In genomic region chr6:169326067-169326799, GRCh38 we compare ENCODE assay signal across 9 cellular contexts.
DNase-seq lines count a peak whose midpoint lies in the region; ATAC-seq and TF ChIP-seq lines count a peak whose summit lies in the region.
"Had no signal": no experiment of that assay in that cellular context is flagged by ENCODE, and none has a peak within 500 bp of the region (broad histone marks: within the 10 kb centered on the region; RNA-seq: fewer than 3 reads in every experiment).

No MANE protein-coding gene starts in this region.

- H3K4me1 Mint-ChIP-seq in endothelial cell (ENCODE audit: unreplicated experiment), result peaks cover 9% of the 10 kb centered on the region
- H3K4me1 Mint-ChIP-seq in type B pancreatic cell (ENCODE audit: unreplicated experiment), result no peaks in the 10 kb centered on the region
- peaks cover 0 to 5% (median 0%) of the 10 kb centered on the region in 3 donors for H3K4me1 Mint-ChIP-seq in T-cell
- no peaks in the 10 kb centered on the region for H3K4me1 Mint-ChIP-seq in activated CD4-positive, alpha-beta memory T cell treated with anti-CD3 and anti-CD28 coated beads for 36 hours (ENCODE audit: low read depth)

- H3K9me3 Mint-ChIP-seq in endothelial cell (ENCODE audit: unreplicated experiment), result no peaks in the 10 kb centered on the region
- no peaks in the 10 kb centered on the region for H3K9me3 Mint-ChIP-seq in type B pancreatic cell
- peaks cover 0 to 9% (median 0%) of the 10 kb centered on the region in 3 donors for H3K9me3 Mint-ChIP-seq in T-cell
- no peaks in the 10 kb centered on the region for H3K9me3 Mint-ChIP-seq in activated CD4-positive, alpha-beta memory T cell treated with anti-CD3 and anti-CD28 coated beads for 36 hours

- no peak for ATAC-seq in T-cell (replicated peaks in 1 of 4)

- H3K27ac Mint-ChIP-seq in endothelial cell (ENCODE audit: unreplicated experiment), result no peak overlapping the region
- H3K27ac Mint-ChIP-seq in type B pancreatic cell, result no peak overlapping the region
- H3K27ac Mint-ChIP-seq in T-cell, result no peak overlapping the region
- H3K27ac Mint-ChIP-seq in activated CD4-positive, alpha-beta memory T cell treated with anti-CD3 and anti-CD28 coated beads for 36 hours, result no peak overlapping the region

- TF ChIP-seq CTCF in endothelial cell (IDR thresholded peaks at IDR 0.05; ENCODE audit: unreplicated experiment) (no peak), type B pancreatic cell (conservative IDR thresholded peaks at IDR 0.05) (no peak)

- intact Hi-C loops in posterior vena cava (cut with DNase I), result loop anchor here in 1 of 2 donors (10.0 kb wide), 1 partner anchor 261 kb away; no protein-coding TSS in a partner anchor
- intact Hi-C loops in activated CD4-positive, alpha-beta memory T cell treated with anti-CD3 and anti-CD28 coated beads for 36 hours (cut with micrococcal nuclease), result no loop called here

- DNase-seq in DMS 273 (lab: John Stamatoyannopoulos, UW; ENCODE audit: unreplicated experiment), result peak; percentile 43
- DNase-seq in DMS 273 treated with DMSO at 0.1 percent for 48 hours (lab: John Stamatoyannopoulos, UW), result no peak
- peak; percentile 37 for DNase-seq in NCI-H460 (ENCODE audit: extremely low read depth, low read depth)
- peak; percentile 57 for DNase-seq in endothelial cell (ENCODE audit: low spot score)
- peak; percentile 79 for DNase-seq in posterior vena cava (ENCODE audit: low spot score)
- no peak for DNase-seq in type B pancreatic cell (ENCODE audit: extremely low spot score, unreplicated experiment)
- no peak for DNase-seq in T-cell
- DNase-seq in activated CD4-positive, alpha-beta memory T cell treated with anti-CD3 and anti-CD28 coated beads for 36 hours, result no peak
- DNase-seq: KG1 had no signal

- no peaks in the 10 kb centered on the region for H3K36me3 Mint-ChIP-seq in endothelial cell (ENCODE audit: low read depth, unreplicated experiment)
- no peaks in the 10 kb centered on the region for H3K36me3 Mint-ChIP-seq in type B pancreatic cell
- H3K36me3 Mint-ChIP-seq in T-cell, result no peaks in the 10 kb centered on the region
- H3K36me3 Mint-ChIP-seq in activated CD4-positive, alpha-beta memory T cell treated with anti-CD3 and anti-CD28 coated beads for 36 hours, result no peaks in the 10 kb centered on the region

- peaks cover 5% of the 10 kb centered on the region for H3K27me3 Mint-ChIP-seq in endothelial cell (ENCODE audit: unreplicated experiment)
- H3K27me3 Mint-ChIP-seq in type B pancreatic cell, result peaks cover 7% of the 10 kb centered on the region
- peaks cover 10 to 11% of the 10 kb centered on the region in 2 donors for H3K27me3 Mint-ChIP-seq in T-cell
- H3K27me3 Mint-ChIP-seq in activated CD4-positive, alpha-beta memory T cell treated with anti-CD3 and anti-CD28 coated beads for 36 hours, result peaks cover 19% of the 10 kb centered on the region

- POLR2A ChIA-PET in T-cell (lab: Charles Lee), result no interaction called here
- POLR2A ChIA-PET in activated CD4-positive, alpha-beta memory T cell treated with anti-CD3 and anti-CD28 coated beads for 36 hours (lab: Charles Lee), result no interaction called here

- CTCF ChIA-PET in T-cell (lab: Charles Lee), result no interaction called here
- CTCF ChIA-PET in activated CD4-positive, alpha-beta memory T cell treated with anti-CD3 and anti-CD28 coated beads for 36 hours (lab: Charles Lee), result no interaction called here

- H3K4me3 Mint-ChIP-seq in endothelial cell (ENCODE audit: unreplicated experiment) (no peak overlapping the region), type B pancreatic cell (no peak overlapping the region), T-cell (no peak overlapping the region)
- no peak overlapping the region for H3K4me3 Mint-ChIP-seq in activated CD4-positive, alpha-beta memory T cell treated with anti-CD3 and anti-CD28 coated beads for 36 hours

Comparison
In these comparisons a context has a peak if more than half of its experiments do, and no peak if none do; other contexts are left out.
1. DNase-seq: peak in DMS 273 (single experiment), NCI-H460 (single experiment), endothelial cell (single experiment) and posterior vena cava (single experiment); none in DMS 273 treated with DMSO at 0.1 percent for 48 hours (single experiment), type B pancreatic cell (single experiment), T-cell (0 of 34) and activated CD4-positive, alpha-beta memory T cell treated with anti-CD3 and anti-CD28 coated beads for 36 hours (single experiment).